Comparison of ENCODE assay signal across 8 cellular contexts in the genomic region with DNA sequence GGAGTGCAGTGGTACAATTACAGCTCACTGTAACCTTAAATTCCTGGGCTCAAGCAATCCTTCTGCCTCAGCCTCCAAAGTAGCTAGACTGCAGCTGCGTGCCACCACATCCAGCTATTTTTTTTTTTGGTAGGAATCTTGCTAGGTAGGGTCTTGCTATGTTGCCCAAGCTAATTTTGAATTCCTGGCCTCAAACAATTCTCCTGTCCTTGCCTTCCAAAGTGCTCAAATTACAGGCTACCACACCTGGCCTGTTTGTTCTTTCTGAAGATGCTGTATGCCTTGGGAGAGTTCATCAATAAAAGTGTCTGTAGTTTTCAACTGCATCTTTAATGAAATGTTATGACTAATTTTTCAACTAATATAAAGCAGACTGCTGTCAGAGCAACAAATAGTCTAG. TPM values are rescaled to one million over a fixed set of nuclear protein-coding genes. Genes with fewer than 3 reads are reported as not detected.
DNase-seq lines count a peak whose midpoint lies in the region; ATAC-seq and TF ChIP-seq lines count a peak whose summit lies in the region.

No MANE protein-coding gene starts in this region.

- ATAC-seq in CD8-positive, alpha-beta T cell = peak; percentile 27
- ATAC-seq in HG02852 (IDR thresholded peaks at IDR 0.05; ENCODE audit: unreplicated experiment) = no peak
- no peak for ATAC-seq in HG02759 (IDR thresholded peaks at IDR 0.05; ENCODE audit: unreplicated experiment)

- POLR2A ChIA-PET in CD8-positive, alpha-beta T cell (lab: Charles Lee) = interaction anchor here (0.7 to 1.9 kb wide), 7 partner anchors 30 to 670 kb away, joined by 3 to 17 read pairs (median 5); a partner anchor contains a TSS

- H3K27ac Mint-ChIP-seq in CD8-positive, alpha-beta T cell = peak overlapping the region; percentile 84
- H3K27ac Mint-ChIP-seq in IgD-negative memory B cell = peak overlapping the region in 2 of 3 donors; percentile 67 to 89

- H3K4me1 ChIP-seq in CD8-positive, alpha-beta T cell (ENCODE audit: insufficient read depth, low read length) = peaks cover 28% of the 10 kb centered on the region
- H3K4me1 ChIP-seq in breast epithelium (no peaks in the 10 kb centered on the region), neuron (ENCODE audit: insufficient read depth, low read length) (no peaks in the 10 kb centered on the region)

- intact Hi-C loops in CD8-positive, alpha-beta T cell (cut with DNase I, micrococcal nuclease) = loop anchor here (1.0 to 10.0 kb wide), 11 partner anchors 111 to 1540 kb away; a partner anchor contains a TSS
- intact Hi-C loops in breast epithelium (cut with DNase I; ENCODE audit: low total_unique reads) = no loop called here

- peaks cover 15% of the 10 kb centered on the region for H3K9me3 Mint-ChIP-seq in CD8-positive, alpha-beta T cell
- peaks cover 5 to 8% (median 7%) of the 10 kb centered on the region in 3 donors for H3K9me3 Mint-ChIP-seq in IgD-negative memory B cell

- peak overlapping the region; percentile 58 for H3K27ac ChIP-seq in CD8-positive, alpha-beta T cell (ENCODE audit: low read depth, low read length)
- peak overlapping the region in 1 of 2 donors; percentile 62 for H3K27ac ChIP-seq in breast epithelium

- H2AFZ ChIP-seq in neuron (ENCODE audit: low read depth, low read length) = peak overlapping the region; percentile 76

- no peaks in the 10 kb centered on the region for H3K9me3 ChIP-seq in CD8-positive, alpha-beta T cell (ENCODE audit: low read length)
- H3K9me3 ChIP-seq in breast epithelium = peaks cover 2 to 3% of the 10 kb centered on the region in 2 donors
- no peaks in the 10 kb centered on the region for H3K9me3 ChIP-seq in neuron (ENCODE audit: low read length)

- peak overlapping the region; percentile 80 for H3K4me3 Mint-ChIP-seq in CD8-positive, alpha-beta T cell
- peak overlapping the region; percentile 69 to 95 (median 88) for H3K4me3 Mint-ChIP-seq in IgD-negative memory B cell

- TF ChIP-seq POLR2A in breast epithelium (IDR thresholded peaks at IDR 0.05) = no peak

- no peaks in the 10 kb centered on the region for H3K27me3 Mint-ChIP-seq in CD8-positive, alpha-beta T cell (ENCODE audit: low read depth)
- H3K27me3 Mint-ChIP-seq in IgD-negative memory B cell = no peaks in the 10 kb centered on the region

- H3K4me3 ChIP-seq in CD8-positive, alpha-beta T cell (ENCODE audit: low read depth, low read length) = peak overlapping the region; percentile 61
- peak overlapping the region; percentile 40 to 66 (median 45) for H3K4me3 ChIP-seq in breast epithelium
- no peak overlapping the region for H3K4me3 ChIP-seq in neuron (ENCODE audit: low read length)

- TF ChIP-seq CTCF in CD8-positive, alpha-beta T cell (IDR thresholded peaks at IDR 0.05) = no peak
- TF ChIP-seq CTCF in breast epithelium (IDR thresholded peaks at IDR 0.05) = no peak

- no peak for DNase-seq in CD8-positive, alpha-beta T cell
- DNase-seq in breast epithelium (ENCODE audit: low spot score in 2 of 2) = no peak
- DNase-seq in NCI-H345 (lab: John Stamatoyannopoulos, UW) = no peak
- no peak for DNase-seq in DMS114 treated with DMSO at 0.1 percent for 48 hours (lab: John Stamatoyannopoulos, UW; ENCODE audit: unreplicated experiment)

- H3K27me3 ChIP-seq in CD8-positive, alpha-beta T cell (ENCODE audit: insufficient read depth, low read length) = no peaks in the 10 kb centered on the region
- no peaks in the 10 kb centered on the region for H3K27me3 ChIP-seq in breast epithelium
- H3K27me3 ChIP-seq in neuron (ENCODE audit: insufficient read depth, low read length) = no peaks in the 10 kb centered on the region

- CTCF ChIA-PET in CD8-positive, alpha-beta T cell (lab: Charles Lee) = interaction anchor here (0.6 to 1.4 kb wide), 3 partner anchors 15 to 496 kb away, joined by 3 read pairs; no protein-coding TSS in a partner anchor

- peaks cover 53% of the 10 kb centered on the region for H3K4me1 Mint-ChIP-seq in CD8-positive, alpha-beta T cell (ENCODE audit: low read depth)
- peaks cover 37 to 42% (median 38%) of the 10 kb centered on the region in 3 donors for H3K4me1 Mint-ChIP-seq in IgD-negative memory B cell

- peaks cover 48% of the 10 kb centered on the region for H3K36me3 Mint-ChIP-seq in CD8-positive, alpha-beta T cell
- H3K36me3 Mint-ChIP-seq in IgD-negative memory B cell = peaks cover 39% of the 10 kb centered on the region

- no peaks in the 10 kb centered on the region for H3K36me3 ChIP-seq in CD8-positive, alpha-beta T cell (ENCODE audit: insufficient read depth, low read length)
- H3K36me3 ChIP-seq in breast epithelium (no peaks in the 10 kb centered on the region), neuron (ENCODE audit: insufficient read depth, low read length) (no peaks in the 10 kb centered on the region)

RNA-seq across cellular contexts. Expression of a gene that starts 0.5 kb away (rescaled TPM):
- total RNA-seq in CD8-positive, alpha-beta T cell = 10 to 100 TPM; 23.5 to 23.8 TPM
- polyA plus RNA-seq in IgD-negative memory B cell = 21.6 TPM
- 1 to 10 TPM; 5.6 to 9.2 (median 7.9) TPM for total RNA-seq in breast epithelium

RNA-seq across cellular contexts. Expression of a gene that starts 30.9 kb away (rescaled TPM):
- total RNA-seq in CD8-positive, alpha-beta T cell = 1 to 10 TPM; 4.2 to 6.8 TPM
- polyA plus RNA-seq in IgD-negative memory B cell = 57.3 TPM
- total RNA-seq in breast epithelium = 10 to 100 TPM in 1 of 3 donors, 1 to 10 TPM in 2; 7.5 to 10.5 (median 8.6) TPM
